In genomic region chr13:113812140-113813036, GRCh38 we compare ENCODE assay signal across 26 cellular contexts. TPM values are rescaled to one million over a fixed set of nuclear protein-coding genes. Genes with fewer than 3 reads are reported as not detected.
"Had no signal": no experiment of that assay in that cellular context is flagged by ENCODE, and none has a peak within 500 bp of the region (broad histone marks: within the 10 kb centered on the region; RNA-seq: fewer than 3 reads in every experiment).

No MANE protein-coding gene starts in this region.

- H3K27me3 Mint-ChIP-seq: activated B cell treated with CpG ODN at 0.5 μM for 24 hours; activated CD4-positive, alpha-beta T cell treated with anti-CD3 and anti-CD28 coated beads for 36 hours; stimulated activated naive B cell treated with anti-CD40 and anti-IgM and Interleukin-4, amounts not matched to agents 10 μg/mL and 1 μg/mL and 100 μg/mL, for 72 hours had no signal

- DNase-seq: activated B cell treated with CpG ODN at 0.5 μM for 24 hours; activated CD4-positive, alpha-beta T cell treated with anti-CD3 and anti-CD28 coated beads for 36 hours; activated naive CD4-positive, alpha-beta T cell; activated T-cell treated with anti-CD3 and anti-CD28 coated beads for 4 hours; activated T-cell treated with anti-CD3 and anti-CD28 coated beads, Interleukin-2, amount 50 U/mL, for 72 hours; dermis blood vessel endothelial cell; effector CD4-positive, alpha-beta T cell; esophagus squamous epithelium; left ventricle myocardium inferior; stimulated activated CD4-positive, alpha-beta T cell treated with anti-CD3 and anti-CD28 coated beads, Interleukin-1b, Interleukin-23, amount 100 ng/mL, for 48 hours; stimulated activated CD4-positive, alpha-beta T cell treated with anti-CD3 and anti-CD28 coated beads, Interleukin-4, amount 100 ng/mL, for 4 hours; stimulated activated CD8-positive, alpha-beta memory T cell treated with anti-CD3 and anti-CD28 coated beads, Interleukin-4, amount 100 ng/mL, for 48 hours; stimulated activated naive B cell treated with anti-CD40 and anti-IgM and Interleukin-4, amounts not matched to agents 10 μg/mL and 1 μg/mL and 100 μg/mL, for 72 hours; T-helper 1 cell had no signal

- H3K4me3 Mint-ChIP-seq: activated B cell treated with CpG ODN at 0.5 μM for 24 hours; activated CD4-positive, alpha-beta T cell treated with anti-CD3 and anti-CD28 coated beads for 36 hours; activated T-cell treated with anti-CD3 and anti-CD28 coated beads, Interleukin-2, amount 50 U/mL, for 72 hours; nephron; stimulated activated naive B cell treated with anti-CD40 and anti-IgM and Interleukin-4, amounts not matched to agents 10 μg/mL and 1 μg/mL and 100 μg/mL, for 72 hours; T-helper 2 cell treated with Interferon-gamma antibody and Interleukin-4, amounts not matched to agents 5 μg/mL and 100 μg/mL, for 36 hours had no signal

- ATAC-seq: activated CD4-positive, alpha-beta T cell treated with anti-CD3 and anti-CD28 coated beads for 36 hours; activated naive CD4-positive, alpha-beta T cell treated with anti-CD3 and anti-CD28 coated beads, Interleukin-2, amount 50 U/mL, for 72 hours; activated T-cell treated with anti-CD3 and anti-CD28 coated beads, Interleukin-2, amount 50 U/mL, for 72 hours; stimulated activated naive B cell treated with anti-CD40 and anti-IgM and Interleukin-4, amounts not matched to agents 10 μg/mL and 1 μg/mL and 100 μg/mL, for 72 hours had no signal

- H3K9me3 ChIP-seq: esophagus squamous epithelium, ovary had no signal

- H3K27me3 ChIP-seq: esophagus squamous epithelium, ovary, tibial nerve had no signal

- H3K4me3 ChIP-seq: esophagus squamous epithelium, left ventricle myocardium inferior, ovary, smooth muscle cell, tibial nerve had no signal

- H3K36me3 ChIP-seq: esophagus squamous epithelium, left ventricle myocardium inferior, ovary, tibial nerve had no signal

- H3K27ac ChIP-seq: epithelial cell of prostate had no signal

- H3K4me2 ChIP-seq: smooth muscle cell had no signal

- FAIRE-seq: bronchial epithelial cell, colon, frontal cortex, islet of Langerhans had no signal

- H3K27ac Mint-ChIP-seq: activated B cell treated with CpG ODN at 0.5 μM for 24 hours; activated CD4-positive, alpha-beta T cell treated with anti-CD3 and anti-CD28 coated beads for 36 hours; activated naive CD4-positive, alpha-beta T cell treated with anti-CD3 and anti-CD28 coated beads, Interleukin-2, amount 50 U/mL, for 72 hours; activated T-cell treated with anti-CD3 and anti-CD28 coated beads, Interleukin-2, amount 50 U/mL, for 72 hours; nephron; progenitor cell of endocrine pancreas; stimulated activated naive B cell treated with anti-CD40 and anti-IgM and Interleukin-4, amounts not matched to agents 10 μg/mL and 1 μg/mL and 100 μg/mL, for 72 hours; T-helper 2 cell treated with Interferon-gamma antibody and Interleukin-4, amounts not matched to agents 5 μg/mL and 100 μg/mL, for 36 hours had no signal

RNA-seq across cellular contexts. Expression of gene TMEM255B, which starts 53.4 kb away (rescaled TPM):
- total RNA-seq: frontal cortex had no signal
